Comparison of ENCODE assay signal across 9 cellular contexts in genomic region chr2:176122266-176122632, GRCh38. TPM values are rescaled to one million over a fixed set of nuclear protein-coding genes. Genes with fewer than 3 reads are reported as not detected.
DNase-seq lines count a peak whose midpoint lies in the region; ATAC-seq and TF ChIP-seq lines count a peak whose summit lies in the region.
"Had no signal": no experiment of that assay in that cellular context is flagged by ENCODE, and none has a peak within 500 bp of the region (broad histone marks: within the 10 kb centered on the region; RNA-seq: fewer than 3 reads in every experiment).

No MANE protein-coding gene starts in this region.

- WGBS in endodermal cell (ENCODE audit: insufficient coverage in 1 of 2, insufficient read length in 1 of 2), 2 experiments: 1% methylated on average over 38 of the region's 38 CpGs; no CpG with 5 or more reads in 1 of the 2 experiments

- peaks cover 100% of the 10 kb centered on the region for H3K27me3 ChIP-seq in endodermal cell (ENCODE audit: control insufficient read depth, insufficient read depth, low read length, poor library complexity, severe bottlenecking)

- ATAC-seq in stimulated activated naive CD8-positive, alpha-beta T cell treated with anti-CD3 and anti-CD28 coated beads, Interleukin-15, Interleukin-2, amounts not matched to agents 100 U/mL and 50 U/mL, for 24 hours: no peak
- ATAC-seq in GM18517 (IDR thresholded peaks at IDR 0.05; ENCODE audit: unreplicated experiment): no peak
- no peak for ATAC-seq in GM19397 (IDR thresholded peaks at IDR 0.05; ENCODE audit: unreplicated experiment)

- H3K27ac Mint-ChIP-seq in stimulated activated naive CD8-positive, alpha-beta T cell treated with anti-CD3 and anti-CD28 coated beads, Interleukin-15, Interleukin-2, amounts not matched to agents 100 ng/mL and 50 ng/mL, for 24 hours: no peak overlapping the region
- H3K27ac Mint-ChIP-seq in endodermal cell (no peak overlapping the region), nephron (peak overlapping the region; percentile 99)

- peak overlapping the region; percentile 69 for H3K4me3 ChIP-seq in endodermal cell (ENCODE audit: low read length)

- H3K36me3 ChIP-seq in endodermal cell (ENCODE audit: control insufficient read depth, insufficient read depth, low read length): no peaks in the 10 kb centered on the region

- no peaks in the 10 kb centered on the region for H3K4me1 ChIP-seq in endodermal cell (ENCODE audit: control insufficient read depth, insufficient read depth, low read length)

- H3K9ac ChIP-seq in endodermal cell (ENCODE audit: extremely low read depth, low read length, poor library complexity, severe bottlenecking): no peak overlapping the region

- no peak for DNase-seq in stimulated activated naive CD8-positive, alpha-beta T cell treated with anti-CD3 and anti-CD28 coated beads, Interleukin-15, Interleukin-2, amounts not matched to agents 100 U/mL and 50 U/mL, for 24 hours
- DNase-seq in endodermal cell (no peak), NCI-H1417 (lab: John Stamatoyannopoulos, UW) (no peak), OCI-M1 (lab: John Stamatoyannopoulos, UW) (no peak)
- DNase-seq: T-helper 9 cell had no signal

- TF ChIP-seq CTCF in endodermal cell (conservative IDR thresholded peaks at IDR 0.05) (no peak), nephron (IDR thresholded peaks at IDR 0.05; ENCODE audit: unreplicated experiment in 3 of 3) (peak in 1 of 3 experiments; percentile 27)

- H3K36me3 Mint-ChIP-seq in stimulated activated naive CD8-positive, alpha-beta T cell treated with anti-CD3 and anti-CD28 coated beads, Interleukin-15, Interleukin-2, amounts not matched to agents 100 ng/mL and 50 ng/mL, for 24 hours (ENCODE audit: low read depth): peaks cover 4% of the 10 kb centered on the region
- no peaks in the 10 kb centered on the region for H3K36me3 Mint-ChIP-seq in endodermal cell (ENCODE audit: low read depth)
- peaks cover 57% of the 10 kb centered on the region for H3K36me3 Mint-ChIP-seq in nephron (ENCODE audit: low read depth)

- H3K27me3 Mint-ChIP-seq in stimulated activated naive CD8-positive, alpha-beta T cell treated with anti-CD3 and anti-CD28 coated beads, Interleukin-15, Interleukin-2, amounts not matched to agents 100 ng/mL and 50 ng/mL, for 24 hours: peaks cover 81% of the 10 kb centered on the region
- H3K27me3 Mint-ChIP-seq in endodermal cell (ENCODE audit: insufficient read depth): peaks cover 99% of the 10 kb centered on the region
- peaks cover 72% of the 10 kb centered on the region for H3K27me3 Mint-ChIP-seq in nephron (ENCODE audit: low read depth)

- peaks cover 1% of the 10 kb centered on the region for H3K9me3 ChIP-seq in endodermal cell (ENCODE audit: control insufficient read depth, low read length)

- no peak overlapping the region for H3K27ac ChIP-seq in endodermal cell (ENCODE audit: low read depth, low read length)

- peaks cover 6% of the 10 kb centered on the region for H3K4me1 Mint-ChIP-seq in stimulated activated naive CD8-positive, alpha-beta T cell treated with anti-CD3 and anti-CD28 coated beads, Interleukin-15, Interleukin-2, amounts not matched to agents 100 ng/mL and 50 ng/mL, for 24 hours (ENCODE audit: low read depth)
- H3K4me1 Mint-ChIP-seq in endodermal cell: no peaks in the 10 kb centered on the region
- peaks cover 53% of the 10 kb centered on the region for H3K4me1 Mint-ChIP-seq in nephron

- peaks cover 3% of the 10 kb centered on the region for H3K9me3 Mint-ChIP-seq in stimulated activated naive CD8-positive, alpha-beta T cell treated with anti-CD3 and anti-CD28 coated beads, Interleukin-15, Interleukin-2, amounts not matched to agents 100 ng/mL and 50 ng/mL, for 24 hours
- H3K9me3 Mint-ChIP-seq in endodermal cell (peaks cover 1% of the 10 kb centered on the region), nephron (no peaks in the 10 kb centered on the region)

- peak overlapping the region; percentile 60 for H3K4me3 Mint-ChIP-seq in stimulated activated naive CD8-positive, alpha-beta T cell treated with anti-CD3 and anti-CD28 coated beads, Interleukin-15, Interleukin-2, amounts not matched to agents 100 ng/mL and 50 ng/mL, for 24 hours
- H3K4me3 Mint-ChIP-seq in endodermal cell: peak overlapping the region; percentile 43
- H3K4me3 Mint-ChIP-seq in nephron: peak overlapping the region; percentile 78 to 97 (median 96)

RNA-seq across cellular contexts. Expression of gene HOXD9, which starts 0.3 kb away (rescaled TPM):
- not detected for total RNA-seq in endodermal cell
- polyA plus RNA-seq in endodermal cell (2013, experiment 1 of 2): 5.2 TPM
- polyA plus RNA-seq in endodermal cell (2013, experiment 2 of 2): 2.4 TPM

RNA-seq across cellular contexts. Expression of gene HOXD10, which starts 5.7 kb away (rescaled TPM):
- not detected for total RNA-seq in endodermal cell
- polyA plus RNA-seq in endodermal cell (2013, experiment 1 of 2): 3.9 TPM
- polyA plus RNA-seq in endodermal cell (2013, experiment 2 of 2): 2.7 TPM

RNA-seq across cellular contexts. Expression of gene HOXD8, which starts 7.3 kb away (rescaled TPM):
- not detected for total RNA-seq in endodermal cell
- polyA plus RNA-seq in endodermal cell (2013, experiment 1 of 2): 3.6 TPM
- polyA plus RNA-seq in endodermal cell (2013, experiment 2 of 2): 2.2 TPM

RNA-seq across cellular contexts. Expression of gene HOXD11, which starts 15.2 kb away (rescaled TPM):
- total RNA-seq in endodermal cell: not detected
- 3.8 TPM for polyA plus RNA-seq in endodermal cell (2013, experiment 1 of 2)
- polyA plus RNA-seq in endodermal cell (2013, experiment 2 of 2): 2.4 TPM

RNA-seq across cellular contexts. Expression of gene HOXD12, which starts 22.7 kb away (rescaled TPM):
- total RNA-seq in endodermal cell: not detected
- polyA plus RNA-seq in endodermal cell (2013, experiment 1 of 2): 0.18 TPM
- 0.50 TPM for polyA plus RNA-seq in endodermal cell (2013, experiment 2 of 2)

Comparison
In these comparisons a context has a peak if more than half of its experiments do, and no peak if none do; other contexts are left out.
1. H3K27ac Mint-ChIP-seq: peak in nephron (3 of 3); none in stimulated activated naive CD8-positive, alpha-beta T cell treated with anti-CD3 and anti-CD28 coated beads, Interleukin-15, Interleukin-2, amounts not matched to agents 100 ng/mL and 50 ng/mL, for 24 hours (single experiment) and endodermal cell (single experiment).
2. H3K4me3 Mint-ChIP-seq: peak in every context shown above with its lines; median percentile 96 in nephron; 60 in stimulated activated naive CD8-positive, alpha-beta T cell treated with anti-CD3 and anti-CD28 coated beads, Interleukin-15, Interleukin-2, amounts not matched to agents 100 ng/mL and 50 ng/mL, for 24 hours; 43 in endodermal cell.